ENCODE assay signal across 16 cellular contexts in the genomic region with DNA sequence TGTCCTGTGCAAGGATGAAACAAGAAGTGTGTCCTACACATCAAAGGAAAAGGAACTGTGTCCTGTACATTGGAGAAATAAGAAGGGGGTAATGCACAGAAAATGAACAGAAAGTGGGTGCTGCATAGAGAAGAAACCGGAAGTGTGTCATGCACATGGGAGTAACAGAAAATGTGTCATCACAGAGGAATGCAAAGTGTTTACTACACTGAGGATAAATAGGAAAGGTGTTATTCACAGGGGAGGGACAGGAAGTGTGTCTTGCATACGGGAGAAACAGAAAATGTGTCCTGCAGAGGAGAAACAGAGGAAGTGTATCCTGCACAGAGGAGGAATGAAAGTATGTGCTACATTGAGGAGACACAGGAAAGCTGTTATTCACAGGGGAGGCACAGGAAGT.
DNase-seq lines count a peak whose midpoint lies in the region; ATAC-seq, FAIRE-seq and TF ChIP-seq lines count a peak whose summit lies in the region.
"Had no signal": no experiment of that assay in that cellular context is flagged by ENCODE, and none has a peak within 500 bp of the region (broad histone marks: within the 10 kb centered on the region; RNA-seq: fewer than 3 reads in every experiment).

No MANE protein-coding gene starts in this region.

- H3K9me3 ChIP-seq in effector memory CD4-positive, alpha-beta T cell (ENCODE audit: control insufficient read depth, low read length): no peaks in the 10 kb centered on the region
- H3K9me3 ChIP-seq: BLaER1 had no signal

- H3K27me3 ChIP-seq in bronchial epithelial cell (ENCODE audit: control insufficient read depth, insufficient read depth, low read length): no peaks in the 10 kb centered on the region
- no peaks in the 10 kb centered on the region for H3K27me3 ChIP-seq in effector memory CD4-positive, alpha-beta T cell (replicated peaks; ENCODE audit: control insufficient read depth, insufficient read depth, low read length, poor library complexity, severe bottlenecking)
- H3K27me3 ChIP-seq: BLaER1 had no signal

- DNase-seq in A172 (ENCODE audit: low spot score): peak; percentile 61
- DNase-seq in NCI-H226: peak; percentile 60
- DNase-seq in bronchial epithelial cell (ENCODE audit: low read depth): peak; percentile 68
- peak; percentile 24 for DNase-seq in kidney glomerular epithelial cell (lab: John Stamatoyannopoulos, UW)
- DNase-seq in effector memory CD4-positive, alpha-beta T cell: no peak
- no peak for DNase-seq in activated effector memory CD4-positive, alpha-beta T cell treated with Interleukin-2 at 50 U/mL for 16 hours
- DNase-seq: AML-193, DMS153, DMS79 treated with DMSO at 0.1 percent for 48 hours, H9 had no signal

- TF ChIP-seq CTCF in bronchial epithelial cell (IDR thresholded peaks at IDR 0.05; ENCODE audit: insufficient read depth, low read length, severe bottlenecking): no peak

- no peaks in the 10 kb centered on the region for H3K36me3 ChIP-seq in bronchial epithelial cell (ENCODE audit: control insufficient read depth, insufficient read depth, low read length)
- no peaks in the 10 kb centered on the region for H3K36me3 ChIP-seq in effector memory CD4-positive, alpha-beta T cell (ENCODE audit: control insufficient read depth, insufficient read depth, low read length)
- H3K36me3 ChIP-seq: BLaER1 had no signal

- H3K4me3 ChIP-seq in bronchial epithelial cell (ENCODE audit: low read depth, low read length): no peak overlapping the region
- no peak overlapping the region for H3K4me3 ChIP-seq in effector memory CD4-positive, alpha-beta T cell (ENCODE audit: insufficient read depth, low read depth, low read length, poor library complexity, severe bottlenecking)
- H3K4me3 ChIP-seq: BLaER1, GM23338 had no signal

- FAIRE-seq in bronchial epithelial cell (lab: Jason Lieb, UNC): no peak
- FAIRE-seq: D721Med had no signal

- H3K27ac ChIP-seq in effector memory CD4-positive, alpha-beta T cell (ENCODE audit: insufficient read depth, low read length, poor library complexity, severe bottlenecking): no peak overlapping the region
- H3K27ac ChIP-seq: 22Rv1, BLaER1 had no signal

- ATAC-seq in GM21737 (IDR thresholded peaks at IDR 0.05; ENCODE audit: unreplicated experiment) (no peak), GM18858 (IDR thresholded peaks at IDR 0.05; ENCODE audit: unreplicated experiment) (no peak)
- ATAC-seq: GM23338 had no signal

- H3K4me1 ChIP-seq in effector memory CD4-positive, alpha-beta T cell (ENCODE audit: control insufficient read depth, insufficient read depth, low read length, poor library complexity, severe bottlenecking): no peaks in the 10 kb centered on the region
- H3K4me1 ChIP-seq: BLaER1 had no signal

Comparison
In these comparisons a context has a peak if more than half of its experiments do, and no peak if none do; other contexts are left out.
1. DNase-seq: peak in A172 (single experiment), NCI-H226 (single experiment), bronchial epithelial cell (single experiment) and kidney glomerular epithelial cell (single experiment); none in effector memory CD4-positive, alpha-beta T cell (0 of 3) and activated effector memory CD4-positive, alpha-beta T cell treated with Interleukin-2 at 50 U/mL for 16 hours (single experiment).